11 cellular contexts compared by ENCODE assay signal in genomic region chr6:137297887-137298286, GRCh38.
DNase-seq lines count a peak whose midpoint lies in the region; ATAC-seq lines count a peak whose summit lies in the region.
"Had no signal": no experiment of that assay in that cellular context is flagged by ENCODE, and none has a peak within 500 bp of the region (broad histone marks: within the 10 kb centered on the region; RNA-seq: fewer than 3 reads in every experiment).

No MANE protein-coding gene starts in this region.

- H3K27ac Mint-ChIP-seq in activated naive CD4-positive, alpha-beta T cell treated with anti-CD3 and anti-CD28 coated beads, Interleukin-2, amount 50 U/mL, for 72 hours, result no peak overlapping the region

- H3K9me3 Mint-ChIP-seq in activated naive CD4-positive, alpha-beta T cell treated with anti-CD3 and anti-CD28 coated beads, Interleukin-2, amount 50 U/mL, for 72 hours, result no peaks in the 10 kb centered on the region

- no peak for ATAC-seq in HG03039 (IDR thresholded peaks at IDR 0.05; ENCODE audit: unreplicated experiment)
- no peak for ATAC-seq in activated naive CD4-positive, alpha-beta T cell treated with anti-CD3 and anti-CD28 coated beads, Interleukin-2, amount 50 U/mL, for 72 hours
- ATAC-seq: body of pancreas had no signal

- H3K36me3 Mint-ChIP-seq in activated naive CD4-positive, alpha-beta T cell treated with anti-CD3 and anti-CD28 coated beads, Interleukin-2, amount 50 U/mL, for 72 hours, result no peaks in the 10 kb centered on the region

- DNase-seq in AG08395 (ENCODE audit: low spot score) (peak; percentile 11), Kasumi-1 (lab: John Stamatoyannopoulos, UW) (peak; percentile 74 to 79), brain pericyte (ENCODE audit: low read depth, low spot score) (peak; percentile 41), islet precursor cell (peak; percentile 82), DMS153 (lab: John Stamatoyannopoulos, UW) (no peak), GM19238 (ENCODE audit: insufficient read length, low spot score) (no peak)
- no peak for DNase-seq in activated naive CD4-positive, alpha-beta T cell treated with anti-CD3 and anti-CD28 coated beads, Interleukin-2, amount 50 U/mL, for 72 hours (ENCODE audit: low spot score in 2 of 2)
- DNase-seq: NCI-H2107; stimulated activated CD4-positive, alpha-beta T cell treated with anti-CD3 and anti-CD28 coated beads, Interleukin-2, amount 100 ng/mL, for 24 hours had no signal

Comparison
In these comparisons a context has a peak if more than half of its experiments do, and no peak if none do; other contexts are left out.
1. DNase-seq: peak in AG08395 (single experiment), Kasumi-1 (2 of 2), brain pericyte (single experiment) and islet precursor cell (single experiment); none in DMS153 (single experiment), GM19238 (single experiment) and activated naive CD4-positive, alpha-beta T cell treated with anti-CD3 and anti-CD28 coated beads, Interleukin-2, amount 50 U/mL, for 72 hours (0 of 2).